In the genomic region with DNA sequence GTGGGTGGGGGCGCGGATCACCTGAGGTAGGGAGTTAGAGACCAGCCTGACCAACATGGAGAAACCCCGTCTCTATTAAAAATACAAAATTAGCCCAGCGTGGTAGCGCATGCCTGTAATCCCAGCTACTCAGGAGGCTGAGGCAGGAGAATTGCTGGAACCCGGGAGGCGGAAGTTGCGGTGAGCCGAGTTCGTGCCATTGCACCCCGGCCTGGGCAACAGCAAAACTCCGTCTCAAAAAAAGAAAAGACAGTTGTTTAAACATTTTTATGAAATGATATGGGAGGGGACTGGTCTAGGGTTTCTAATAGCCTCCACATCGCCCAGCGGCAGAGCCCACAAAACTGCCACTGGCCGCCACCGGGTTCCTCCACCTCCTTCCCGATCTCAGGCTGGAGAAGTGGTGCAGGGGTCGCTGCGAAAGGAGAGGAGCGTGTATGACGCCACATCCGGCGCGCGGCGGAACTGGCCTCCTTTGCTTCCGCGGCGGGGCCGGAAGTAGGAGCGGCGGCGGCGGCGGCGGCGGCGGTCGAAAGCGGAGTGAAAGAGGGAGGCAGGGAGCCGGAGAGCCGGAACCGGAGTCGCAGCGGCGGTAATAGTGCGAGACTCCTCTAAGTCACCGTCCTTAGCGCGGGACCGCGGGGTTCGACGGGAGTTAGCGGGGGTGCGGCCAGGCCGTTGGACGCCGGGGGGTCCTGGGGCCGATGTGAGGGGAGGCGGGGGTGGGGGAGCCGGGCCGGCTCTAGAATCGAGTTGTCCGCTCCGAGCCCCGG, we compare ENCODE assay signal across 8 cellular contexts. TPM values are rescaled to one million over a fixed set of nuclear protein-coding genes. Genes with fewer than 3 reads are reported as not detected.
DNase-seq lines count a peak whose midpoint lies in the region; ATAC-seq, FAIRE-seq and TF ChIP-seq lines count a peak whose summit lies in the region.

A gene (plus strand): TSS at position 492 of the 773 bp plus-strand sequence. CDS start 384 bp downstream, outside the sequence.

- peak; percentile 82 for ATAC-seq in HG02678 (IDR thresholded peaks at IDR 0.05; ENCODE audit: unreplicated experiment)

- peak; percentile 73 for DNase-seq in GF-D8 (lab: John Stamatoyannopoulos, UW)
- DNase-seq in NCI-H187 (lab: John Stamatoyannopoulos, UW): peak; percentile 20 to 26
- peak; percentile 92 for DNase-seq in right atrium auricular region (ENCODE audit: low spot score)
- peak; percentile 89 for DNase-seq in putamen (ENCODE audit: low spot score)
- DNase-seq in urothelium cell line (ENCODE audit: low spot score): peak; percentile 92

- no peaks in the 10 kb centered on the region for H3K9me3 ChIP-seq in right atrium auricular region

- H3K27ac ChIP-seq in angular gyrus (ENCODE audit: low read depth, low read length) (peak within 1 kb of the TSS; percentile 85), right atrium auricular region (peak within 1 kb of the TSS; percentile 92 to 93)

- peak in 1 of 2 donors; percentile 4 for TF ChIP-seq CTCF in right atrium auricular region (IDR thresholded peaks at IDR 0.05)

- FAIRE-seq in urothelium cell line (lab: Jason Lieb, UNC): no peak

- H3K4me1 ChIP-seq in right atrium auricular region: peaks cover 0 to 43% of the 10 kb centered on the region in 2 donors

- intact Hi-C loops in T-helper 2 cell treated with Interferon-gamma antibody and Interleukin-4, amounts not matched to agents 100 ng/mL and 5 ng/mL, for 36 hours (cut with micrococcal nuclease): loop anchor here (1.0 kb wide), 2 partner anchors 10 to 16 kb away; a partner anchor contains a TSS

- H3K4me3 ChIP-seq in right atrium auricular region: peak within 1 kb of the TSS; percentile 96 to 97

- H3K27me3 ChIP-seq in right atrium auricular region: no peaks in the 10 kb centered on the region

- peaks cover 40% of the 10 kb centered on the region for H3K36me3 ChIP-seq in right atrium auricular region

RNA-seq across cellular contexts. Expression of the gene that starts here (rescaled TPM):
- total RNA-seq in T-helper 2 cell treated with Interferon-gamma antibody and Interleukin-4, amounts not matched to agents 100 ng/mL and 5 ng/mL, for 36 hours: 140 and 145 TPM in 2 replicates
- total RNA-seq in right atrium auricular region: 10 to 100 TPM; 23.2 to 32.7 TPM

Comparison
In these comparisons a context has a peak if more than half of its experiments do, and no peak if none do; other contexts are left out.
1. Peak in every context shown above with its lines: DNase-seq, ATAC-seq, H3K4me3 ChIP-seq and H3K27ac ChIP-seq.
2. DNase-seq: peak in every context shown above with its lines; median percentile 92 in right atrium auricular region; 92 in urothelium cell line; 89 in putamen; 73 in GF-D8; 23 in NCI-H187.